8 cellular contexts compared by ENCODE assay signal in the genomic region with DNA sequence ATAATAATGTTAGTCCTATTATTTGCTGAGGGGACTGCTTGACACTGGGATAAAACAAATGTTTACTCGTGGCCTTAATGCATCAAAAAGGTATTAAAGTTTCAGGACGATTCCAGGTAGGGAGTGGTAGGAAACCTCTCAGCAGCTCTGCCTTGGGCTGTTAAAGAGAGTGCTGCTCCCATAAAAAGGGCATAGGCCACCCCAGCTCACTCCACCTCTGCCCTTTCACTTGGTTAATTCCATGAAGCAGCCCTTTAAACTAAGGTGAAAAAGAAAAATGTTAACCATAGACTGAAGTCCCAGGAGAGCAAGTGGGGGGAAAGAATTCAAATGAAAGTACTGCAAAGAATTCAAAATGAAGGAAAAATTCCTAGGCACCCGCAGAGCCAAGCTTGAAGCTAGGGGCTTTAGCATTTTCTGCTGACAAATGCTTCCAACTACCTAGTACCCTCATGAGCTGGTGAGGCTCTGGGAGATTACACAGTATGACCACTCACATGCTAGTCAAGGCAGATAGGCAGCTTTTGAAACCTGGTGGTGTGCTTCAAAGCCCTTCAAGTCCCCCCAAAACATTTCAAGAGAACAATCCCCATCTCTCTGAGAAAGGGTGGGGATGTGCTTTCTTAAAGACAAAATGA. TPM values are rescaled to one million over a fixed set of nuclear protein-coding genes. Genes with fewer than 3 reads are reported as not detected.
A peak's percentile ranks its signal among the peaks of the same experiment; 100 is the strongest.
DNase-seq lines count a peak whose midpoint lies in the region; ATAC-seq and TF ChIP-seq lines count a peak whose summit lies in the region.

No MANE protein-coding gene starts in this region.

- POLR2A ChIA-PET in HEK293 (lab: Yijun Ruan, JAX) = no interaction called here
- POLR2A ChIA-PET in naive thymus-derived CD4-positive, alpha-beta T cell (lab: Charles Lee) = interaction anchor here (0.7 to 10.3 kb wide), 5 partner anchors 8 to 29 kb away, joined by 3 to 138 read pairs (median 4); a partner anchor contains a TSS

- H3K27ac ChIP-seq in HEK293 (ENCODE audit: extremely low read depth, low read depth, low read length) (no peak overlapping the region), WERI-Rb-1 (no peak overlapping the region)
- peak overlapping the region; percentile 46 for H3K27ac ChIP-seq in naive thymus-derived CD4-positive, alpha-beta T cell (ENCODE audit: low read depth, low read length)

- DNase-seq in activated naive CD8-positive, alpha-beta T cell treated with anti-CD3 and anti-CD28 coated beads for 36 hours = peak; percentile 11
- no peak for DNase-seq in naive thymus-derived CD4-positive, alpha-beta T cell
- no peak for DNase-seq in foreskin melanocyte
- DNase-seq in COLO829 (ENCODE audit: low spot score) = no peak
- no peak for DNase-seq in NCI-H2171 (lab: John Stamatoyannopoulos, UW)
- DNase-seq in WERI-Rb-1 = no peak

- H3K9me3 ChIP-seq in HEK293 (ENCODE audit: control insufficient read depth, insufficient read depth, low read depth, low read length) = no peaks in the 10 kb centered on the region
- H3K9me3 ChIP-seq in naive thymus-derived CD4-positive, alpha-beta T cell (ENCODE audit: control insufficient read depth in 2 of 3, low read length in 3 of 3) = no peaks in the 10 kb centered on the region
- H3K9me3 ChIP-seq in WERI-Rb-1 (ENCODE audit: severe bottlenecking) = no peaks in the 10 kb centered on the region

- no peaks in the 10 kb centered on the region for H3K27me3 ChIP-seq in naive thymus-derived CD4-positive, alpha-beta T cell (ENCODE audit: control insufficient read depth in 2 of 2, insufficient read depth in 2 of 2, low read length in 2 of 2)
- H3K27me3 ChIP-seq in WERI-Rb-1 (ENCODE audit: insufficient read depth, low read depth, severe bottlenecking) = no peaks in the 10 kb centered on the region

- H3K27ac Mint-ChIP-seq in activated naive CD8-positive, alpha-beta T cell treated with anti-CD3 and anti-CD28 coated beads for 36 hours = peak overlapping the region; percentile 99
- peak overlapping the region; percentile 71 to 96 (median 84) for H3K27ac Mint-ChIP-seq in naive thymus-derived CD4-positive, alpha-beta T cell

- peak; percentile 36 for ATAC-seq in GM18502 (IDR thresholded peaks at IDR 0.05; ENCODE audit: poor library complexity, unreplicated experiment)
- ATAC-seq in naive thymus-derived CD4-positive, alpha-beta T cell = peak; percentile 5

- peaks cover 77% of the 10 kb centered on the region for H3K4me1 Mint-ChIP-seq in activated naive CD8-positive, alpha-beta T cell treated with anti-CD3 and anti-CD28 coated beads for 36 hours
- peaks cover 59 to 87% (median 82%) of the 10 kb centered on the region in 7 donors for H3K4me1 Mint-ChIP-seq in naive thymus-derived CD4-positive, alpha-beta T cell

- H3K4me3 ChIP-seq in HEK293 (ENCODE audit: low read depth, low read length) = no peak overlapping the region
- H3K4me3 ChIP-seq in naive thymus-derived CD4-positive, alpha-beta T cell (ENCODE audit: low read length) = no peak overlapping the region
- H3K4me3 ChIP-seq in WERI-Rb-1 (ENCODE audit: low read depth, low read length) = no peak overlapping the region

- peaks cover 12% of the 10 kb centered on the region for H3K36me3 Mint-ChIP-seq in activated naive CD8-positive, alpha-beta T cell treated with anti-CD3 and anti-CD28 coated beads for 36 hours
- peaks cover 0 to 3% (median 0%) of the 10 kb centered on the region in 5 donors for H3K36me3 Mint-ChIP-seq in naive thymus-derived CD4-positive, alpha-beta T cell

- no peaks in the 10 kb centered on the region for H3K27me3 Mint-ChIP-seq in activated naive CD8-positive, alpha-beta T cell treated with anti-CD3 and anti-CD28 coated beads for 36 hours
- no peaks in the 10 kb centered on the region for H3K27me3 Mint-ChIP-seq in naive thymus-derived CD4-positive, alpha-beta T cell

- no peaks in the 10 kb centered on the region for H3K9me3 Mint-ChIP-seq in activated naive CD8-positive, alpha-beta T cell treated with anti-CD3 and anti-CD28 coated beads for 36 hours
- no peaks in the 10 kb centered on the region for H3K9me3 Mint-ChIP-seq in naive thymus-derived CD4-positive, alpha-beta T cell

- TF ChIP-seq CTCF in HEK293 (tag by site-specific recombination; IDR thresholded peaks at IDR 0.05) (no peak), WERI-Rb-1 (IDR thresholded peaks at IDR 0.05; ENCODE audit: low read depth, low read length) (no peak)

- intact Hi-C loops in naive thymus-derived CD4-positive, alpha-beta T cell (cut with micrococcal nuclease) = loop anchor here (1.0 kb wide), 1 partner anchor 8 kb away; no protein-coding TSS in a partner anchor

- H3K4me3 Mint-ChIP-seq in activated naive CD8-positive, alpha-beta T cell treated with anti-CD3 and anti-CD28 coated beads for 36 hours = peak overlapping the region; percentile 88
- peak overlapping the region; percentile 61 to 87 (median 80) for H3K4me3 Mint-ChIP-seq in naive thymus-derived CD4-positive, alpha-beta T cell

- no peaks in the 10 kb centered on the region for H3K36me3 ChIP-seq in HEK293 (ENCODE audit: control insufficient read depth in 2 of 2, insufficient read depth in 1 of 2, low read length in 2 of 2)
- H3K36me3 ChIP-seq in naive thymus-derived CD4-positive, alpha-beta T cell (ENCODE audit: control insufficient read depth in 2 of 3, insufficient read depth in 3 of 3, low read length in 3 of 3) = no peaks in the 10 kb centered on the region
- no peaks in the 10 kb centered on the region for H3K36me3 ChIP-seq in WERI-Rb-1

- peaks cover 25% of the 10 kb centered on the region for H3K4me1 ChIP-seq in HEK293 (ENCODE audit: control insufficient read depth, insufficient read depth, low read length)
- H3K4me1 ChIP-seq in naive thymus-derived CD4-positive, alpha-beta T cell (ENCODE audit: control insufficient read depth in 2 of 2, insufficient read depth in 2 of 2, low read length in 2 of 2) = peaks cover 30 to 64% of the 10 kb centered on the region in 2 donors

- CTCF ChIA-PET in HEK293 (lab: Yijun Ruan, JAX) = interaction anchor here (0.7 to 3.1 kb wide), 4 partner anchors 12 to 197 kb away, joined by 3 to 11 read pairs (median 4); no protein-coding TSS in a partner anchor
- CTCF ChIA-PET in naive thymus-derived CD4-positive, alpha-beta T cell (lab: Charles Lee) = interaction anchor here (0.7 to 2.2 kb wide), 3 partner anchors 13 to 16 kb away, joined by 3 to 8 read pairs (median 5); no protein-coding TSS in a partner anchor

TF ChIP-seq in HEK293, 187 proteins besides CTCF, POLR2A, EP300 and RAD21:
- no peak for TF ChIP-seq ZNF776 (tag by site-specific recombination; IDR thresholded peaks at IDR 0.05; ENCODE audit: borderline replicate concordance)
- TF ChIP-seq, protein P1, sequence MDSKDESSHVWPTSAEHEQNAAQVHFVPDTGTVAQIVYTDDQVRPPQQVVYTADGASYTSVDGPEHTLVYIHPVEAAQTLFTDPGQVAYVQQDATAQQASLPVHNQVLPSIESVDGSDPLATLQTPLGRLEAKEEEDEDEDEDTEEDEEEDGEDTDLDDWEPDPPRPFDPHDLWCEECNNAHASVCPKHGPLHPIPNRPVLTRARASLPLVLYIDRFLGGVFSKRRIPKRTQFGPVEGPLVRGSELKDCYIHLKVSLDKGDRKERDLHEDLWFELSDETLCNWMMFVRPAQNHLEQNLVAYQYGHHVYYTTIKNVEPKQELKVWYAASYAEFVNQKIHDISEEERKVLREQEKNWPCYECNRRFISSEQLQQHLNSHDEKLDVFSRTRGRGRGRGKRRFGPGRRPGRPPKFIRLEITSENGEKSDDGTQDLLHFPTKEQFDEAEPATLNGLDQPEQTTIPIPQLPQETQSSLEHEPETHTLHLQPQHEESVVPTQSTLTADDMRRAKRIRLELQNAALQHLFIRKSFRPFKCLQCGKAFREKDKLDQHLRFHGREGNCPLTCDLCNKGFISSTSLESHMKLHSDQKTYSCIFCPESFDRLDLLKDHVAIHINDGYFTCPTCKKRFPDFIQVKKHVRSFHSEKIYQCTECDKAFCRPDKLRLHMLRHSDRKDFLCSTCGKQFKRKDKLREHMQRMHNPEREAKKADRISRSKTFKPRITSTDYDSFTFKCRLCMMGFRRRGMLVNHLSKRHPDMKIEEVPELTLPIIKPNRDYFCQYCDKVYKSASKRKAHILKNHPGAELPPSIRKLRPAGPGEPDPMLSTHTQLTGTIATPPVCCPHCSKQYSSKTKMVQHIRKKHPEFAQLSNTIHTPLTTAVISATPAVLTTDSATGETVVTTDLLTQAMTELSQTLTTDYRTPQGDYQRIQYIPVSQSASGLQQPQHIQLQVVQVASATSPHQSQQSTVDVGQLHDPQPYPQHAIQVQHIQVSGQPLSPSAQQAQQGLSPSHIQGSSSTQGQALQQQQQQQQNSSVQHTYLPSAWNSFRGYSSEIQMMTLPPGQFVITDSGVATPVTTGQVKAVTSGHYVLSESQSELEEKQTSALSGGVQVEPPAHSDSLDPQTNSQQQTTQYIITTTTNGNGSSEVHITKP (tag by site-specific recombination; IDR thresholded peaks at IDR 0.05) = peak; percentile 43

RNA-seq across cellular contexts. Expression of a gene that starts 8.5 kb away (rescaled TPM):
- total RNA-seq in activated naive CD8-positive, alpha-beta T cell treated with anti-CD3 and anti-CD28 coated beads for 36 hours = 10 to 100 TPM; 25.4 to 25.5 TPM
- 10 to 100 TPM; 12.6 to 96.7 (median 23.3) TPM for total RNA-seq in naive thymus-derived CD4-positive, alpha-beta T cell
- 1 to 10 TPM; 2.3 to 3.5 TPM for polyA plus RNA-seq in naive thymus-derived CD4-positive, alpha-beta T cell
